ENCODE assay signal across 9 cellular contexts in the genomic region with DNA sequence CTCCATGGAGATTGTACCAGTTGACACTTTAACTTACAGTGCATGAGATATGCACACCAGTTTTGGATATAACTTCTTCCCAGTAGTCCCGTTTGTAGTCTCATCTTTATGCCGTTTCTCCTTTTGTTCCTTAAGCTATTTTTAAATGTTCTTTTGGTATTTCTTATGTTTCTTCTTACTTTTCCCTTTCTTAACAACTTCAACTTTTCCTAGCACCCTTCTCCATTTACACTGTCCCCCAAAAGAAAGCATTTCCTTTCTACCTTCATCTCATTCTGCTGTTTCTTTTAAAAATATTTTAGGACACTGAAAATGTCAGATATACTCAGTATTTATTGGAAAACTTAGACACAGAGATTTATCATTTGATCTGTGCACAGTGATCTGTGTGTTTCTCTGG. TPM values are rescaled to one million over a fixed set of nuclear protein-coding genes. Genes with fewer than 3 reads are reported as not detected.
A peak's percentile ranks its signal among the peaks of the same experiment; 100 is the strongest.
DNase-seq lines count a peak whose midpoint lies in the region; ATAC-seq and TF ChIP-seq lines count a peak whose summit lies in the region.
"Had no signal": no experiment of that assay in that cellular context is flagged by ENCODE, and none has a peak within 500 bp of the region (broad histone marks: within the 10 kb centered on the region; RNA-seq: fewer than 3 reads in every experiment).

No MANE protein-coding gene starts in this region.

- H4K20me1 ChIP-seq in GM23338 (replicated peaks; ENCODE audit: insufficient read depth) = peaks cover 24% of the 10 kb centered on the region

- CTCF ChIA-PET in GM10248 (lab: Yijun Ruan, JAX) = interaction anchor here (1.1 to 3.2 kb wide), 3 partner anchors 9 to 36 kb away, joined by 3 to 10 read pairs (median 3); no protein-coding TSS in a partner anchor

- DNase-seq in GM23338 (ENCODE audit: low spot score) (no peak), SJCRH30 (no peak), epithelial cell of esophagus (ENCODE audit: low read depth) (no peak), SIG-M5 treated with dmso at 0.1 percent for 504 hours (lab: John Stamatoyannopoulos, UW; ENCODE audit: unreplicated experiment) (no peak), GM10248 (ENCODE audit: extremely low spot score) (no peak)

- H3K36me3 Mint-ChIP-seq in GM23338 (ENCODE audit: low read depth) = peaks cover 13% of the 10 kb centered on the region

- peak overlapping the region; percentile 92 for H3K4me2 ChIP-seq in GM23338

- H3K9ac ChIP-seq in rectal smooth muscle tissue (ENCODE audit: low read length) = no peak overlapping the region

- H3K4me3 ChIP-seq in GM23338 = peak overlapping the region; percentile 75
- peak overlapping the region; percentile 80; the same call in 1 of the 2 replicates for H3K4me3 ChIP-seq in SJCRH30
- H3K4me3 ChIP-seq in epithelial cell of esophagus (ENCODE audit: low read length) = peak overlapping the region; percentile 84
- H3K4me3 ChIP-seq in rectal smooth muscle tissue (ENCODE audit: low read length) = peak overlapping the region; percentile 89

- no peaks in the 10 kb centered on the region for H3K9me3 Mint-ChIP-seq in GM23338

- peak overlapping the region; percentile 99 for H3K4me3 Mint-ChIP-seq in GM23338

- no peaks in the 10 kb centered on the region for H3K36me3 ChIP-seq in GM23338 (ENCODE audit: insufficient read depth)
- peaks cover 10% of the 10 kb centered on the region for H3K36me3 ChIP-seq in SJCRH30
- H3K36me3 ChIP-seq in rectal smooth muscle tissue (ENCODE audit: control insufficient read depth, insufficient read depth, low read length) = peaks cover 5% of the 10 kb centered on the region

- H3K27me3 Mint-ChIP-seq in GM23338 (ENCODE audit: insufficient read depth, low read depth, poor library complexity) = peaks cover 10% of the 10 kb centered on the region

- POLR2A ChIA-PET in GM10248 (lab: Yijun Ruan, JAX) = no interaction called here

- H3K4me1 Mint-ChIP-seq in GM23338 = peaks cover 16% of the 10 kb centered on the region

- H3K9me3 ChIP-seq in SJCRH30 (replicated peaks) = no peaks in the 10 kb centered on the region

- peaks cover 70% of the 10 kb centered on the region for H3K79me2 ChIP-seq in GM23338 (replicated peaks; ENCODE audit: insufficient read depth)

- H2AFZ ChIP-seq in GM23338 = no peak overlapping the region

- no peak overlapping the region for H3K27ac Mint-ChIP-seq in GM23338

- H3K9me2 ChIP-seq in GM23338 (ENCODE audit: insufficient read depth) = no peaks in the 10 kb centered on the region

- TF ChIP-seq CTCF in GM23338 (conservative IDR thresholded peaks at IDR 0.05; ENCODE audit: low read depth in 2 of 2) (no peak), epithelial cell of esophagus (IDR thresholded peaks at IDR 0.05; ENCODE audit: insufficient read depth, low read depth, low read length, missing control alignments) (no peak), GM10248 (IDR thresholded peaks at IDR 0.05; ENCODE audit: control extremely low read depth, extremely low read depth, low read depth, missing control alignments) (no peak)

- no peaks in the 10 kb centered on the region for H3F3A ChIP-seq in GM23338 (replicated peaks; ENCODE audit: low read depth)

- H3K27ac ChIP-seq in GM23338 (ENCODE audit: low read depth) = no peak overlapping the region
- H3K27ac ChIP-seq in SJCRH30 = no peak overlapping the region
- H3K27ac ChIP-seq in rectal smooth muscle tissue (ENCODE audit: low read depth, low read length) = no peak overlapping the region
- H3K27ac ChIP-seq: epithelial cell of prostate had no signal

- H3K27me3 ChIP-seq in GM23338 (ENCODE audit: insufficient read depth) = no peaks in the 10 kb centered on the region
- H3K27me3 ChIP-seq in SJCRH30 = no peaks in the 10 kb centered on the region
- no peaks in the 10 kb centered on the region for H3K27me3 ChIP-seq in rectal smooth muscle tissue (ENCODE audit: control insufficient read depth, insufficient read depth, low read length)

- H3K4me1 ChIP-seq in GM23338 (ENCODE audit: insufficient read depth) (peaks cover 11% of the 10 kb centered on the region; the same call in 1 of the 2 replicates), SJCRH30 (peaks cover 5% of the 10 kb centered on the region; the same call in 1 of the 2 replicates), rectal smooth muscle tissue (ENCODE audit: control insufficient read depth, insufficient read depth, low read length) (peaks cover 13% of the 10 kb centered on the region)

- no peak for ATAC-seq in GM23338
- ATAC-seq in HG03460 (IDR thresholded peaks at IDR 0.05; ENCODE audit: unreplicated experiment) = no peak
- no peak for ATAC-seq in GM18519 (IDR thresholded peaks at IDR 0.05; ENCODE audit: low FRiP score, unreplicated experiment)

TF ChIP-seq in GM23338, 12 proteins besides CTCF, POLR2A, EP300 and RAD21 (continues in another document):
- TF ChIP-seq CREB1 (CRISPR knock-in tag; IDR thresholded peaks at IDR 0.05; ENCODE audit: low read depth) (no peak), JUNB (IDR thresholded peaks at IDR 0.05; ENCODE audit: unreplicated experiment) (no peak), POLR2AphosphoS5 (IDR thresholded peaks at IDR 0.05; ENCODE audit: low read depth) (no peak), STAT1 (IDR thresholded peaks at IDR 0.05; ENCODE audit: unreplicated experiment) (no peak), ZNF114 (CRISPR knock-in tag; IDR thresholded peaks at IDR 0.05) (no peak)
- TF ChIP-seq, protein P1, sequence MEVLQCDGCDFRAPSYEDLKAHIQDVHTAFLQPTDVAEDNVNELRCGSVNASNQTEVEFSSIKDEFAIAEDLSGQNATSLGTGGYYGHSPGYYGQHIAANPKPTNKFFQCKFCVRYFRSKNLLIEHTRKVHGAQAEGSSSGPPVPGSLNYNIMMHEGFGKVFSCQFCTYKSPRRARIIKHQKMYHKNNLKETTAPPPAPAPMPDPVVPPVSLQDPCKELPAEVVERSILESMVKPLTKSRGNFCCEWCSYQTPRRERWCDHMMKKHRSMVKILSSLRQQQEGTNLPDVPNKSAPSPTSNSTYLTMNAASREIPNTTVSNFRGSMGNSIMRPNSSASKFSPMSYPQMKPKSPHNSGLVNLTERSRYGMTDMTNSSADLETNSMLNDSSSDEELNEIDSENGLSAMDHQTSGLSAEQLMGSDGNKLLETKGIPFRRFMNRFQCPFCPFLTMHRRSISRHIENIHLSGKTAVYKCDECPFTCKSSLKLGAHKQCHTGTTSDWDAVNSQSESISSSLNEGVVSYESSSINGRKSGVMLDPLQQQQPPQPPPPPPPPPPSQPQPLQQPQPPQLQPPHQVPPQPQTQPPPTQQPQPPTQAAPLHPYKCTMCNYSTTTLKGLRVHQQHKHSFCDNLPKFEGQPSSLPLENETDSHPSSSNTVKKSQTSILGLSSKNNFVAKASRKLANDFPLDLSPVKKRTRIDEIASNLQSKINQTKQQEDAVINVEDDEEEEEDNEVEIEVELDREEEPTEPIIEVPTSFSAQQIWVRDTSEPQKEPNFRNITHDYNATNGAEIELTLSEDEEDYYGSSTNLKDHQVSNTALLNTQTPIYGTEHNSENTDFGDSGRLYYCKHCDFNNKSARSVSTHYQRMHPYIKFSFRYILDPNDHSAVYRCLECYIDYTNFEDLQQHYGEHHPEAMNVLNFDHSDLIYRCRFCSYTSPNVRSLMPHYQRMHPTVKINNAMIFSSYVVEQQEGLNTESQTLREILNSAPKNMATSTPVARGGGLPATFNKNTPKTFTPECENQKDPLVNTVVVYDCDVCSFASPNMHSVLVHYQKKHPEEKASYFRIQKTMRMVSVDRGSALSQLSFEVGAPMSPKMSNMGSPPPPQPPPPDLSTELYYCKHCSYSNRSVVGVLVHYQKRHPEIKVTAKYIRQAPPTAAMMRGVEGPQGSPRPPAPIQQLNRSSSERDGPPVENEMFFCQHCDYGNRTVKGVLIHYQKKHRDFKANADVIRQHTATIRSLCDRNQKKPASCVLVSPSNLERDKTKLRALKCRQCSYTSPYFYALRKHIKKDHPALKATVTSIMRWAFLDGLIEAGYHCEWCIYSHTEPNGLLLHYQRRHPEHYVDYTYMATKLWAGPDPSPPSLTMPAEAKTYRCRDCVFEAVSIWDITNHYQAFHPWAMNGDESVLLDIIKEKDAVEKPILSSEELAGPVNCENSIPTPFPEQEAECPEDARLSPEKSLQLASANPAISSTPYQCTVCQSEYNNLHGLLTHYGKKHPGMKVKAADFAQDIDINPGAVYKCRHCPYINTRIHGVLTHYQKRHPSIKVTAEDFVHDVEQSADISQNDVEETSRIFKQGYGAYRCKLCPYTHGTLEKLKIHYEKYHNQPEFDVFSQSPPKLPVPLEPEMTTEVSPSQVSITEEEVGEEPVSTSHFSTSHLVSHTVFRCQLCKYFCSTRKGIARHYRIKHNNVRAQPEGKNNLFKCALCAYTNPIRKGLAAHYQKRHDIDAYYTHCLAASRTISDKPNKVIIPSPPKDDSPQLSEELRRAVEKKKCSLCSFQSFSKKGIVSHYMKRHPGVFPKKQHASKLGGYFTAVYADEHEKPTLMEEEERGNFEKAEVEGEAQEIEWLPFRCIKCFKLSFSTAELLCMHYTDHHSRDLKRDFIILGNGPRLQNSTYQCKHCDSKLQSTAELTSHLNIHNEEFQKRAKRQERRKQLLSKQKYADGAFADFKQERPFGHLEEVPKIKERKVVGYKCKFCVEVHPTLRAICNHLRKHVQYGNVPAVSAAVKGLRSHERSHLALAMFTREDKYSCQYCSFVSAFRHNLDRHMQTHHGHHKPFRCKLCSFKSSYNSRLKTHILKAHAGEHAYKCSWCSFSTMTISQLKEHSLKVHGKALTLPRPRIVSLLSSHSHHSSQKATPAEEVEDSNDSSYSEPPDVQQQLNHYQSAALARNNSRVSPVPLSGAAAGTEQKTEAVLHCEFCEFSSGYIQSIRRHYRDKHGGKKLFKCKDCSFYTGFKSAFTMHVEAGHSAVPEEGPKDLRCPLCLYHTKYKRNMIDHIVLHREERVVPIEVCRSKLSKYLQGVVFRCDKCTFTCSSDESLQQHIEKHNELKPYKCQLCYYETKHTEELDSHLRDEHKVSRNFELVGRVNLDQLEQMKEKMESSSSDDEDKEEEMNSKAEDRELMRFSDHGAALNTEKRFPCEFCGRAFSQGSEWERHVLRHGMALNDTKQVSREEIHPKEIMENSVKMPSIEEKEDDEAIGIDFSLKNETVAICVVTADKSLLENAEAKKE (CRISPR knock-in tag; IDR thresholded peaks at IDR 0.05) = no peak

RNA-seq across cellular contexts. Expression of a gene that starts 1.5 kb away (rescaled TPM):
- total RNA-seq in GM23338 (2014; rRNA removed; shearing (Covaris generic)) = 99.8 and 131 TPM in 2 replicates
- 98.0 and 107 TPM in 2 replicates for polyA plus RNA-seq in GM23338 (2016; fragmentation: Nextera tagmentation; extraction: Ambion mirVana)
- total RNA-seq in SJCRH30 (2014; rRNA removed; shearing (Covaris generic)) = 198 and 208 TPM in 2 replicates

RNA-seq across cellular contexts. Expression of a gene that starts 4.4 kb away (rescaled TPM):
- 37.8 and 40.1 TPM in 2 replicates for total RNA-seq in GM23338 (2014; rRNA removed; shearing (Covaris generic))
- polyA plus RNA-seq in GM23338 (2016; fragmentation: Nextera tagmentation; extraction: Ambion mirVana) = 141 and 168 TPM in 2 replicates
- total RNA-seq in SJCRH30 (2014; rRNA removed; shearing (Covaris generic)) = 48.7 and 55.1 TPM in 2 replicates

RNA-seq across cellular contexts. Expression of a gene that starts 51.7 kb away (rescaled TPM):
- total RNA-seq in GM23338 (2014; rRNA removed; shearing (Covaris generic)) = 90.0 and 105 TPM in 2 replicates
- polyA plus RNA-seq in GM23338 (2016; fragmentation: Nextera tagmentation; extraction: Ambion mirVana) = 50.5 and 55.0 TPM in 2 replicates
- total RNA-seq in SJCRH30 (2014; rRNA removed; shearing (Covaris generic)) = 96.1 and 110 TPM in 2 replicates
